18 cellular contexts compared by ENCODE assay signal in genomic region chr12:16076970-16077527, GRCh38.
DNase-seq lines count a peak whose midpoint lies in the region; ATAC-seq and TF ChIP-seq lines count a peak whose summit lies in the region.
"Had no signal": no experiment of that assay in that cellular context is flagged by ENCODE, and none has a peak within 500 bp of the region (broad histone marks: within the 10 kb centered on the region; RNA-seq: fewer than 3 reads in every experiment).

No MANE protein-coding gene starts in this region.

- H3K27ac ChIP-seq in osteoblast (ENCODE audit: low read depth, low read length) (no peak overlapping the region), breast epithelium (no peak overlapping the region)
- H3K27ac ChIP-seq: dorsolateral prefrontal cortex, esophagus muscularis mucosa, testis had no signal

- no peaks in the 10 kb centered on the region for H3K79me2 ChIP-seq in osteoblast (ENCODE audit: insufficient read depth, low read length)

- H3K4me3 ChIP-seq in osteoblast (ENCODE audit: insufficient read depth, low read length) (no peak overlapping the region), breast epithelium (no peak overlapping the region)
- H3K4me3 ChIP-seq: dorsolateral prefrontal cortex, esophagus muscularis mucosa, smooth muscle cell, testis had no signal

- H3K4me1 ChIP-seq in osteoblast (ENCODE audit: insufficient read depth, low read length) = no peaks in the 10 kb centered on the region
- H3K4me1 ChIP-seq in breast epithelium = no peaks in the 10 kb centered on the region
- H3K4me1 ChIP-seq: esophagus muscularis mucosa, testis had no signal

- intact Hi-C loops in breast epithelium (cut with DNase I; ENCODE audit: low total_unique reads) = no loop called here

- H3K27me3 ChIP-seq in osteoblast (ENCODE audit: insufficient read depth, low read length) = no peaks in the 10 kb centered on the region
- no peaks in the 10 kb centered on the region for H3K27me3 ChIP-seq in breast epithelium
- H3K27me3 ChIP-seq: dorsolateral prefrontal cortex, esophagus muscularis mucosa, testis had no signal

- H3K36me3 ChIP-seq in osteoblast (ENCODE audit: insufficient read depth, low read length) = no peaks in the 10 kb centered on the region
- H3K36me3 ChIP-seq in breast epithelium = no peaks in the 10 kb centered on the region
- H3K36me3 ChIP-seq: esophagus muscularis mucosa had no signal

- TF ChIP-seq CTCF in osteoblast (IDR thresholded peaks at IDR 0.05; ENCODE audit: extremely low read depth, low read depth, low read length) (no peak), breast epithelium (IDR thresholded peaks at IDR 0.05) (no peak)

- no peak overlapping the region for H3K4me2 ChIP-seq in osteoblast (ENCODE audit: insufficient read depth, low read length)
- H3K4me2 ChIP-seq: smooth muscle cell had no signal

- TF ChIP-seq POLR2A in breast epithelium (IDR thresholded peaks at IDR 0.05) = no peak

- ATAC-seq in GM19324 (IDR thresholded peaks at IDR 0.05; ENCODE audit: low FRiP score, unreplicated experiment) (peak; percentile 31), HG02759 (IDR thresholded peaks at IDR 0.05; ENCODE audit: unreplicated experiment) (peak; percentile 46), HG03442 (IDR thresholded peaks at IDR 0.05; ENCODE audit: unreplicated experiment) (peak; percentile 7)

- H2AFZ ChIP-seq in osteoblast (ENCODE audit: low read length) = peak overlapping the region; percentile 27

- no peak for DNase-seq in osteoblast (ENCODE audit: insufficient read length, low spot score, missing footprints)
- no peak for DNase-seq in NCI-H446 (lab: John Stamatoyannopoulos, UW)
- no peak for DNase-seq in NCI-H524 treated with DMSO at 0.1 percent for 48 hours (lab: John Stamatoyannopoulos, UW)
- DNase-seq in breast epithelium (ENCODE audit: low spot score in 2 of 2) = no peak
- no peak for DNase-seq in activated CD4-positive, CD25-positive, alpha-beta regulatory T cell (lab: John Stamatoyannopoulos, UW)
- DNase-seq: activated B cell treated with CpG ODN at 0.5 μM for 24 hours; activated naive CD8-positive, alpha-beta T cell treated with anti-CD3 and anti-CD28 coated beads, Interleukin-2, amount 10 ng/mL, durations not matched to agents 7 days and 5 days; dorsolateral prefrontal cortex; glutamatergic neuron; immature natural killer cell; naive B cell; SIG-M5; testis had no signal

- H4K20me1 ChIP-seq in osteoblast (ENCODE audit: insufficient read depth, low read length) = no peaks in the 10 kb centered on the region

- H3K9me3 ChIP-seq in osteoblast (ENCODE audit: low read depth, low read length) = no peaks in the 10 kb centered on the region
- H3K9me3 ChIP-seq in breast epithelium = no peaks in the 10 kb centered on the region
- H3K9me3 ChIP-seq: esophagus muscularis mucosa, testis had no signal
